In the genomic region with DNA sequence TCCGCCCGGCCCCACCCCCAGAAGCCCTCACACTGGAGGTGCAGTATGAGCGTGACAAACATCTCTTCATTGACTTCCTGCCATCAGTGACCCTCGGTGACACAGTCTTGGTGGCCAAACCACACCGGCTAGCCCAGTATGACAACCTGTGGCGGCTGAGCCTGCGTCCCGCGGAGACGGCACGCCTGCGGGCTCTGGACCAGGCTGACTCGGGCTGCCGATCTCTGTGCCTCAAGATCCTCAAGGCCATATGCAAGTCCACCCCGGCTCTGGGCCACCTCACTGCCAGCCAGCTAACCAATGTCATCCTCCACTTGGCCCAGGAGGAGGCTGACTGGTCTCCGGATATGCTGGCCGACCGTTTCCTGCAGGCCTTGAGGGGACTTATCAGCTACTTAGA, we compare ENCODE assay signal across 1 cellular context.
TF ChIP-seq lines count a peak whose summit lies in the region.

No MANE protein-coding gene starts in this region.

TF ChIP-seq in K562, 482 proteins besides CTCF, POLR2A, EP300 and RAD21:
- TF ChIP-seq IFI16 (CRISPR knock-in tag; IDR thresholded peaks at IDR 0.05), result no peak
- TF ChIP-seq POLR2G (IDR thresholded peaks at IDR 0.05; ENCODE audit: low read depth, low read length), result 0 out of 2 replicates have a peak, but pooled peaks have one; percentile 35
- peak; percentile 49 for TF ChIP-seq RBFOX2 (IDR thresholded peaks at IDR 0.05; ENCODE audit: low read depth, low read length)
TF ChIP-seq in K562: peak in this region for 2.
